In genomic region chr22:40044870-40045834, GRCh38 we compare ENCODE assay signal across 1 cellular context.
TF ChIP-seq lines count a peak whose summit lies in the region.

No MANE protein-coding gene starts in this region.

TF ChIP-seq in HepG2, 621 proteins besides CTCF, POLR2A, EP300 and RAD21 (continued from another document and continues in another):
- TF ChIP-seq ZBTB40 (IDR thresholded peaks at IDR 0.05) (no peak), ZBTB40 (CRISPR knock-in tag; IDR thresholded peaks at IDR 0.05) (0 out of 2 replicates have a peak, but pooled peaks have one; percentile 57), ZNF770 (CRISPR knock-in tag; IDR thresholded peaks at IDR 0.05) (peak; percentile 56; the same call in 1 of the 2 replicates), ZNF280D (CRISPR knock-in tag; IDR thresholded peaks at IDR 0.05) (no peak), ISX (CRISPR knock-in tag; conservative IDR thresholded peaks at IDR 0.05) (no peak), ZNF331 (CRISPR knock-in tag; IDR thresholded peaks at IDR 0.05) (no peak), XBP1 (CRISPR knock-in tag; IDR thresholded peaks at IDR 0.05) (no peak), MIER2 (CRISPR knock-in tag; IDR thresholded peaks at IDR 0.05) (no peak), ZNF660 (CRISPR knock-in tag; IDR thresholded peaks at IDR 0.05; ENCODE audit: borderline replicate concordance, low read depth) (no peak), GABPB1 (CRISPR knock-in tag; IDR thresholded peaks at IDR 0.05) (peak; percentile 84), SPEN (CRISPR knock-in tag; IDR thresholded peaks at IDR 0.05; ENCODE audit: low read depth) (peak; percentile 71; the same call in 1 of the 2 replicates), TFDP1 (CRISPR knock-in tag; IDR thresholded peaks at IDR 0.05; ENCODE audit: borderline replicate concordance) (peak; percentile 57; the same call in 1 of the 2 replicates), ZBTB38 (CRISPR knock-in tag; IDR thresholded peaks at IDR 0.05) (0 out of 2 replicates have a peak, but pooled peaks have one; percentile 60), ZNF280B (CRISPR knock-in tag; IDR thresholded peaks at IDR 0.05; ENCODE audit: borderline replicate concordance) (peak; percentile 77), ZNF225 (CRISPR knock-in tag; IDR thresholded peaks at IDR 0.05) (no peak), ZSCAN21 (CRISPR knock-in tag; IDR thresholded peaks at IDR 0.05; ENCODE audit: borderline replicate concordance) (no peak), ZNF124 (CRISPR knock-in tag; IDR thresholded peaks at IDR 0.05) (no peak; the same call in 1 of the 2 replicates), HES4 (CRISPR knock-in tag; IDR thresholded peaks at IDR 0.05; ENCODE audit: borderline replicate concordance) (no peak; the same call in 1 of the 2 replicates), ATF3 (CRISPR knock-in tag; IDR thresholded peaks at IDR 0.05) (no peak), MXD1 (CRISPR knock-in tag; IDR thresholded peaks at IDR 0.05) (peak; percentile 59; the same call in 1 of the 2 replicates), ZNF468 (CRISPR knock-in tag; IDR thresholded peaks at IDR 0.05) (no peak), TAF15 (IDR thresholded peaks at IDR 0.05; ENCODE audit: low read depth, low read length, poor library complexity, severe bottlenecking) (no peak), TSC22D2 (CRISPR knock-in tag; IDR thresholded peaks at IDR 0.05; ENCODE audit: borderline replicate concordance) (no peak), HNRNPLL (IDR thresholded peaks at IDR 0.05; ENCODE audit: low read depth, low read length, poor library complexity, severe bottlenecking) (peak; percentile 34), CBX1 (IDR thresholded peaks at IDR 0.05; ENCODE audit: low read depth) (no peak), BRCA1 (CRISPR knock-in tag; IDR thresholded peaks at IDR 0.05) (no peak), ZNF513 (CRISPR knock-in tag; conservative IDR thresholded peaks at IDR 0.05) (no peak), NR2F6 (IDR thresholded peaks at IDR 0.05) (no peak), NR2F6 (CRISPR knock-in tag; IDR thresholded peaks at IDR 0.05) (no peak), HMG20A (CRISPR knock-in tag; IDR thresholded peaks at IDR 0.05; ENCODE audit: borderline replicate concordance) (no peak), NFE2L1 (CRISPR knock-in tag; IDR thresholded peaks at IDR 0.05; ENCODE audit: borderline replicate concordance) (no peak), ZNF329 (CRISPR knock-in tag; IDR thresholded peaks at IDR 0.05; ENCODE audit: low read depth) (0 out of 2 replicates have a peak, but pooled peaks have one; percentile 46), HDAC2 (CRISPR knock-in tag; IDR thresholded peaks at IDR 0.05) (0 out of 2 replicates have a peak, but pooled peaks have one; percentile 19), ZNF557 (CRISPR knock-in tag; IDR thresholded peaks at IDR 0.05) (no peak), ZNF597 (CRISPR knock-in tag; IDR thresholded peaks at IDR 0.05) (no peak), ZNF547 (CRISPR knock-in tag; IDR thresholded peaks at IDR 0.05) (no peak; the same call in 1 of the 2 replicates), EZH2 (conservative IDR thresholded peaks at IDR 0.05; ENCODE audit: low read depth, low read length) (no peak), TGIF2 (CRISPR knock-in tag; IDR thresholded peaks at IDR 0.05) (no peak)
